20 cellular contexts compared by ENCODE assay signal in the genomic region with DNA sequence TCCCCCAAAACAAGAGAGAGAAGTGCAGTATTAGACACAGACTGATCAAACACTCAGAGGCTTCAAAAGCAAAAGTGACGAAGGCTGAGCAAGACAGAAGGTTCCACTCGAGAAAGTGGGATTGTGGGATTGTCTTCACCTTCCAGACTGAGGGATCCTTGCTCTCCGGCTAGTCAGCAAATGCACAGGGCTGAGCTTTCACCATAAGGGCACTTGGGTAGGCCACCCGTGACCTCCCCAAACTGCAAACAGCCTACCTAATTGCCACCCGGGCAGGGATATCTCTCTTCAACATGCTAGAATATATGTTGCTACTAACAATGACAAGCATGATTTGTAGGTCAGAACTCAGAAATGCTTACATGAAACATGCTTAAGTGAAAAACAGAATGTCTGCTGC. TPM values are rescaled to one million over a fixed set of nuclear protein-coding genes. Genes with fewer than 3 reads are reported as not detected.
"Had no signal": no experiment of that assay in that cellular context is flagged by ENCODE, and none has a peak within 500 bp of the region (broad histone marks: within the 10 kb centered on the region; RNA-seq: fewer than 3 reads in every experiment).

No MANE protein-coding gene starts in this region.

- H3K36me3 ChIP-seq: ovary had no signal

- H3K4me3 ChIP-seq: body of pancreas, ovary, thyroid gland had no signal

- DNase-seq: activated B cell treated with CpG ODN at 0.5 μM for 24 hours; activated CD4-positive, alpha-beta T cell treated with anti-CD3 and anti-CD28 coated beads for 48 hours; activated CD8-positive, alpha-beta T cell treated with anti-CD3 and anti-CD28 coated beads for 36 hours; activated naive CD4-positive, alpha-beta T cell treated with Interleukin-2 at 50 U/mL for 16 hours; activated naive CD8-positive, alpha-beta T cell treated with anti-CD3 and anti-CD28 coated beads, Interleukin-2, amount 10 ng/mL, durations not matched to agents 7 days and 5 days; activated T-cell treated with anti-CD3 and anti-CD28 coated beads, Interleukin-2, amount 50 U/mL, for 1 hour; erythroblast; mesendoderm; naive thymus-derived CD8-positive, alpha-beta T cell; stimulated activated CD4-positive, alpha-beta T cell treated with anti-CD3 and anti-CD28 coated beads, Interleukin-4, amount 100 ng/mL, for 4 hours had no signal

- H3K4me1 ChIP-seq: body of pancreas, thyroid gland had no signal

- H3K9me3 ChIP-seq: body of pancreas, ovary, thyroid gland had no signal

- H3K4me3 Mint-ChIP-seq: activated B cell treated with CpG ODN at 0.5 μM for 24 hours; activated CD8-positive, alpha-beta T cell treated with anti-CD3 and anti-CD28 coated beads for 36 hours; activated naive CD8-positive, alpha-beta T cell treated with anti-CD3 and anti-CD28 coated beads, Interleukin-2, amount 10 ng/mL, durations not matched to agents 7 days and 5 days; central memory CD8-positive, alpha-beta T cell; naive thymus-derived CD8-positive, alpha-beta T cell; stimulated activated memory B cell treated with anti-CD40 and anti-IgM and Interleukin-4, amounts not matched to agents 10 μg/mL and 1 μg/mL and 100 μg/mL, for 72 hours had no signal

- H3K4me1 Mint-ChIP-seq: activated B cell treated with CpG ODN at 0.5 μM for 24 hours; activated naive CD8-positive, alpha-beta T cell treated with anti-CD3 and anti-CD28 coated beads, Interleukin-2, amount 10 ng/mL, durations not matched to agents 7 days and 5 days; stimulated activated memory B cell treated with anti-CD40 and anti-IgM and Interleukin-4, amounts not matched to agents 10 μg/mL and 1 μg/mL and 100 μg/mL, for 72 hours had no signal

- H3K9me3 Mint-ChIP-seq: activated B cell treated with CpG ODN at 0.5 μM for 24 hours had no signal

- H3K27me3 Mint-ChIP-seq: activated B cell treated with CpG ODN at 0.5 μM for 24 hours; activated CD8-positive, alpha-beta T cell treated with anti-CD3 and anti-CD28 coated beads for 36 hours; activated naive CD8-positive, alpha-beta T cell treated with anti-CD3 and anti-CD28 coated beads, Interleukin-2, amount 10 ng/mL, durations not matched to agents 7 days and 5 days; central memory CD8-positive, alpha-beta T cell; naive thymus-derived CD8-positive, alpha-beta T cell; stimulated activated memory B cell treated with anti-CD40 and anti-IgM and Interleukin-4, amounts not matched to agents 10 μg/mL and 1 μg/mL and 100 μg/mL, for 72 hours had no signal

- H3K27ac Mint-ChIP-seq: activated B cell treated with CpG ODN at 0.5 μM for 24 hours; activated CD8-positive, alpha-beta T cell treated with anti-CD3 and anti-CD28 coated beads for 36 hours; activated naive CD8-positive, alpha-beta T cell treated with anti-CD3 and anti-CD28 coated beads, Interleukin-2, amount 10 ng/mL, durations not matched to agents 7 days and 5 days; activated T-helper 2 cell treated with anti-CD3 and anti-CD28 coated beads, Interferon-gamma antibody, Interleukin-2, Interleukin-4, amounts not matched to agents 10 μg/mL and 5 μg/mL and 100 μg/mL, durations not matched to agents 14 hours and 24 hours and 36 hours; naive thymus-derived CD8-positive, alpha-beta T cell; stimulated activated memory B cell treated with anti-CD40 and anti-IgM and Interleukin-4, amounts not matched to agents 10 μg/mL and 1 μg/mL and 100 μg/mL, for 72 hours had no signal

- ATAC-seq: activated CD8-positive, alpha-beta T cell treated with anti-CD3 and anti-CD28 coated beads for 36 hours; body of pancreas; naive thymus-derived CD8-positive, alpha-beta T cell; stimulated activated memory B cell treated with anti-CD40 and anti-IgM and Interleukin-4, amounts not matched to agents 10 μg/mL and 1 μg/mL and 100 μg/mL, for 72 hours had no signal

- H3K27ac ChIP-seq: body of pancreas, coronary artery, ovary, thyroid gland had no signal

- FAIRE-seq: endometrium, frontal cortex, urothelium cell line had no signal

- H3K27me3 ChIP-seq: body of pancreas, ovary, thyroid gland had no signal

RNA-seq across cellular contexts. Expression of a gene that starts 35.3 kb away (rescaled TPM):
- total RNA-seq: activated T-helper 2 cell treated with anti-CD3 and anti-CD28 coated beads, Interferon-gamma antibody, Interleukin-2, Interleukin-4, amounts not matched to agents 10 μg/mL and 5 μg/mL and 100 μg/mL, durations not matched to agents 14 hours and 24 hours and 36 hours; frontal cortex had no signal
